ENCODE assay signal across 8 cellular contexts in the genomic region with DNA sequence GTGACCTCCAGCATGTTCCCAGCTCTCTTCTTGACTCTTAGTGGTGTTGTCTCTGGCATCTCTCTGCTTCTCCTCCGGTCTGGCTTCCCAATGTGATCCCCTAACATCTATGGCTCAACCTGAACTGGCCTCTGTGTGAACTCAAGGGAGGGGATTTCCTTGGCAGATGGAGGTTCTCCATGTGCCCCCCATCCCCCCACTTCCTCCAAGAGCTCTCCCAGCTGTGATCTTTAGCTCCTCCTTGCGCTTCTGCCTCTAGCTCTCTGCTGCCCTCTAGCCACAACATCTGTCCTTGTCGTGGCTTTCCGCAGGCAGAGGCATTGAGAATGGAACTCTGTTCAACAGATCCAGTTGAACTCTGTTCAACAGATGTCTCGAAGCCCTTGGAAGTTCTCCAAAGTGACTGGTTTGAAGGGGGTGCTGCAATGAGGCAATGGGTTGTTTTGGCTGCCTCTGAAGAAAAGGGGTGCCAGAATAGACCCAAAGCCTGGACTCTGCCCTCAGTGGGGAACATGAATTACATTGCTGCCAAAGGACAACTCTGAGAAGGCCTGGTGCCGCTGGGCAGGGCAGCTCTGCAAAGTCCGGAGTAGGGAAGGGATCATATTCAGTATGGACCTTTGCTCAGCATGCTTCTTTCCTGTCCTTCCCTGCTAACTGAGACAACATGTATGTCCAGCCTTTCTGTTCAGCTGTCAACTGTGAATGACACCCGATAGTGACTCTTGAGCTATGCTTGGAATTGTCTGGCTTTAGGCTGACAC.
DNase-seq lines count a peak whose midpoint lies in the region; ATAC-seq and TF ChIP-seq lines count a peak whose summit lies in the region.

No MANE protein-coding gene starts in this region.

- peak overlapping the region in 3 of 10 donors; percentile 5 to 41 (median 36) for H3K4me3 Mint-ChIP-seq in naive thymus-derived CD4-positive, alpha-beta T cell

- no peak overlapping the region for H3K4me3 ChIP-seq in BLaER1 treated with 17β-estradiol and CSF1 and Interleukin-3, amounts not matched to agents 10 nM and 100 nM
- H3K4me3 ChIP-seq in HL-60 (replicated peaks; ENCODE audit: insufficient read depth, low read length) = no peak overlapping the region
- H3K4me3 ChIP-seq in naive thymus-derived CD4-positive, alpha-beta T cell (ENCODE audit: low read length) = no peak overlapping the region

- CTCF ChIA-PET in naive thymus-derived CD4-positive, alpha-beta T cell (lab: Charles Lee) = interaction anchor here (1.0 to 1.2 kb wide), 3 partner anchors 8 to 159 kb away, joined by 3 read pairs; no protein-coding TSS in a partner anchor

- no peaks in the 10 kb centered on the region for H3K27me3 ChIP-seq in BLaER1 treated with 17β-estradiol and CSF1 and Interleukin-3, amounts not matched to agents 10 nM and 100 nM
- H3K27me3 ChIP-seq in HL-60 (ENCODE audit: insufficient read depth, poor library complexity, severe bottlenecking) = no peaks in the 10 kb centered on the region
- no peaks in the 10 kb centered on the region for H3K27me3 ChIP-seq in naive thymus-derived CD4-positive, alpha-beta T cell (ENCODE audit: control insufficient read depth in 2 of 2, insufficient read depth in 2 of 2, low read length in 2 of 2)

- peak overlapping the region in 10 of 11 experiments; percentile 3 to 69 (median 28); a peak in 13 of 22 replicates for H3K4me2 ChIP-seq in BLaER1 treated with 17β-estradiol and CSF1 and Interleukin-3, amounts not matched to agents 10 nM and 100 nM

- intact Hi-C loops in naive thymus-derived CD4-positive, alpha-beta T cell (cut with micrococcal nuclease) = loop anchor here (1.0 kb wide), 2 partner anchors 158 to 608 kb away; no protein-coding TSS in a partner anchor

- H3K9me3 ChIP-seq in BLaER1 treated with 17β-estradiol and CSF1 and Interleukin-3, amounts not matched to agents 10 nM and 100 nM (replicated peaks in 1 of 11) = peaks cover 0 to 13% (median 10%) of the 10 kb centered on the region in 11 experiments; a peak in 10 of 22 replicates
- no peaks in the 10 kb centered on the region for H3K9me3 ChIP-seq in naive thymus-derived CD4-positive, alpha-beta T cell (ENCODE audit: control insufficient read depth in 2 of 3, low read length in 3 of 3)

- H3K27ac Mint-ChIP-seq in naive thymus-derived CD4-positive, alpha-beta T cell = peak overlapping the region in 2 of 9 donors; percentile 0 to 7

- peak overlapping the region in 8 of 11 experiments; percentile 12 to 57 (median 42); a peak in 10 of 22 replicates for H3K27ac ChIP-seq in BLaER1 treated with 17β-estradiol and CSF1 and Interleukin-3, amounts not matched to agents 10 nM and 100 nM
- H3K27ac ChIP-seq in HL-60 (replicated peaks) (no peak overlapping the region), epithelial cell of prostate (peak overlapping the region; percentile 48)
- no peak overlapping the region for H3K27ac ChIP-seq in naive thymus-derived CD4-positive, alpha-beta T cell (ENCODE audit: low read depth, low read length)

- peaks cover 4 to 14% (median 8%) of the 10 kb centered on the region in 10 experiments; a peak in 15 of 20 replicates for H3K4me1 ChIP-seq in BLaER1 treated with 17β-estradiol and CSF1 and Interleukin-3, amounts not matched to agents 10 nM and 100 nM
- no peaks in the 10 kb centered on the region for H3K4me1 ChIP-seq in naive thymus-derived CD4-positive, alpha-beta T cell (ENCODE audit: control insufficient read depth in 2 of 2, insufficient read depth in 2 of 2, low read length in 2 of 2)

- no peak overlapping the region for H3K9ac ChIP-seq in BLaER1 treated with 17β-estradiol and CSF1 and Interleukin-3, amounts not matched to agents 10 nM and 100 nM

- peaks cover 0 to 6% (median 4%) of the 10 kb centered on the region in 11 donors for H3K9me3 Mint-ChIP-seq in naive thymus-derived CD4-positive, alpha-beta T cell

- ATAC-seq in naive thymus-derived CD4-positive, alpha-beta T cell = peak; percentile 94
- ATAC-seq in stimulated activated naive CD8-positive, alpha-beta T cell treated with anti-CD3 and anti-CD28 coated beads, Interleukin-15, Interleukin-2, amounts not matched to agents 100 U/mL and 50 U/mL, for 24 hours = peak; percentile 84

- peaks cover 9 to 19% (median 15%) of the 10 kb centered on the region in 5 donors for H3K27me3 Mint-ChIP-seq in naive thymus-derived CD4-positive, alpha-beta T cell

- H3K36me3 ChIP-seq in BLaER1 treated with 17β-estradiol and CSF1 and Interleukin-3, amounts not matched to agents 10 nM and 100 nM = no peaks in the 10 kb centered on the region
- no peaks in the 10 kb centered on the region for H3K36me3 ChIP-seq in naive thymus-derived CD4-positive, alpha-beta T cell (ENCODE audit: control insufficient read depth in 2 of 3, insufficient read depth in 3 of 3, low read length in 3 of 3)

- H3K4me1 Mint-ChIP-seq in naive thymus-derived CD4-positive, alpha-beta T cell = peaks cover 4 to 13% (median 8%) of the 10 kb centered on the region in 7 donors

- H4K20me1 ChIP-seq in BLaER1 treated with 17β-estradiol and CSF1 and Interleukin-3, amounts not matched to agents 10 nM and 100 nM = no peaks in the 10 kb centered on the region

- POLR2A ChIA-PET in naive thymus-derived CD4-positive, alpha-beta T cell (lab: Charles Lee) = no interaction called here

- TF ChIP-seq CTCF in HL-60 (IDR thresholded peaks at IDR 0.05; ENCODE audit: insufficient read depth, low read length) = peak; percentile 72

- DNase-seq in GM19240 (ENCODE audit: insufficient read length, low spot score) = peak; percentile 69
- peak; percentile 69 to 84 for DNase-seq in HL-60 (ENCODE audit: low read depth in 1 of 2, low spot score in 1 of 2)
- peak; percentile 80 for DNase-seq in NOMO-1 treated with DMSO at 0.1 percent for 48 hours (lab: John Stamatoyannopoulos, UW; ENCODE audit: unreplicated experiment)
- DNase-seq in activated CD8-positive, alpha-beta memory T cell treated with anti-CD3 and anti-CD28 coated beads for 48 hours (ENCODE audit: low read depth in 2 of 3, low spot score in 2 of 3) = peak; percentile 22 to 37 (median 25)
- DNase-seq in epithelial cell of prostate (ENCODE audit: low read depth, low spot score) = peak; percentile 74
- DNase-seq in naive thymus-derived CD4-positive, alpha-beta T cell = peak; percentile 7 to 57 (median 44)
- DNase-seq in stimulated activated naive CD8-positive, alpha-beta T cell treated with anti-CD3 and anti-CD28 coated beads, Interleukin-15, Interleukin-2, amounts not matched to agents 100 U/mL and 50 U/mL, for 24 hours = peak; percentile 77

- H3K36me3 Mint-ChIP-seq in naive thymus-derived CD4-positive, alpha-beta T cell = peaks cover 0 to 6% (median 0%) of the 10 kb centered on the region in 5 donors

Comparison
In these comparisons a context has a peak if more than half of its experiments do, and no peak if none do; other contexts are left out.
1. H3K27ac ChIP-seq: peak in BLaER1 treated with 17β-estradiol and CSF1 and Interleukin-3, amounts not matched to agents 10 nM and 100 nM (8 of 11) and epithelial cell of prostate (single experiment); none in HL-60 (single experiment) and naive thymus-derived CD4-positive, alpha-beta T cell (single experiment).
2. DNase-seq: peak in every context shown above with its lines; median percentile 80 in NOMO-1 treated with DMSO at 0.1 percent for 48 hours; 77 in stimulated activated naive CD8-positive, alpha-beta T cell treated with anti-CD3 and anti-CD28 coated beads, Interleukin-15, Interleukin-2, amounts not matched to agents 100 U/mL and 50 U/mL, for 24 hours; 76 in HL-60; 74 in epithelial cell of prostate; 69 in GM19240; 44 in naive thymus-derived CD4-positive, alpha-beta T cell; 25 in activated CD8-positive, alpha-beta memory T cell treated with anti-CD3 and anti-CD28 coated beads for 48 hours.